13 cellular contexts compared by ENCODE assay signal in the genomic region with DNA sequence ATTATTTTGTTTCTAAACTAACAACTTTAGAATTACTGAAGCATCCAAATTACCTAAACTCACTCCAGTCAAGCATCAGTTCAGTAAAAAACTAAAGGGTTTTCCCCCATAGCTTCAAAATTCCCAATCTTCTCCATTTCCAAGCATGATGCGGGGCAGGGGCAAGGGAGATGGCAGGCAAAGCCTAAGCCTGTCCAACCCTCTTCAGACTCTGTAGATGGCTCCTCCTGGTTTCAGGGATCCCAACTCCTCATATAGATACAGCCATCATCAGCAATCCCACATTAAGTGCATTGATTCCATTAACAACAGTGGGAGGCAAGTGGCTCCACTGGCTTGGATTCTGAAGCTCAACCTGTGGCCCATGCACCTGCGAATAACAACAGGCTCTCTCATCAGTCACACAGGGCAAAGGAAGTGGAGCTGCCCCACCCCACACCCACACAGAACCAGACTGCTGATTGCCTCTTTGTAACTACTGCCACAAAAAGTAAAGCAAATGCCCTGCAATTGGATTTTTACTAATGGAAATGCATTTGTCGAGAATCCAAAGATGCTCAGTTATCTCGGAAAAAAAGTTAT. TPM values are rescaled to one million over a fixed set of nuclear protein-coding genes. Genes with fewer than 3 reads are reported as not detected.
DNase-seq lines count a peak whose midpoint lies in the region; ATAC-seq and TF ChIP-seq lines count a peak whose summit lies in the region.
"Had no signal": no experiment of that assay in that cellular context is flagged by ENCODE, and none has a peak within 500 bp of the region (broad histone marks: within the 10 kb centered on the region; RNA-seq: fewer than 3 reads in every experiment).

No MANE protein-coding gene starts in this region.

- H3K27ac ChIP-seq in CD4-positive, alpha-beta memory T cell (ENCODE audit: low read depth, low read length) = peak overlapping the region; percentile 16
- no peak overlapping the region for H3K27ac ChIP-seq in PC-3 (ENCODE audit: low read length)
- H3K27ac ChIP-seq in naive thymus-derived CD4-positive, alpha-beta T cell (ENCODE audit: low read depth, low read length) = peak overlapping the region; percentile 56

- peaks cover 0 to 4% of the 10 kb centered on the region in 2 donors for H3K36me3 Mint-ChIP-seq in CD4-positive, alpha-beta memory T cell
- peaks cover 3% of the 10 kb centered on the region for H3K36me3 Mint-ChIP-seq in activated T-helper 1 cell treated with anti-CD3 and anti-CD28 coated beads, Interleukin-12 subunit alpha, Interleukin-12 subunit beta, Interleukin-2, Interleukin-4 antibody, amounts not matched to agents 30 ng/mL and 10 ng/mL and 1 ng/mL, durations not matched to agents 14 hours and 24 hours and 36 hours (ENCODE audit: low read depth)
- peaks cover 0 to 6% (median 0%) of the 10 kb centered on the region in 5 donors for H3K36me3 Mint-ChIP-seq in naive thymus-derived CD4-positive, alpha-beta T cell
- H3K36me3 Mint-ChIP-seq in chondrocyte (ENCODE audit: low read depth) = no peaks in the 10 kb centered on the region

- H3K9ac ChIP-seq in PC-3 (ENCODE audit: low read length) = no peak overlapping the region

- no peaks in the 10 kb centered on the region for H3K9me2 ChIP-seq in PC-3 (replicated peaks; ENCODE audit: low read length)

- peaks cover 57% of the 10 kb centered on the region for H3K79me2 ChIP-seq in PC-3 (ENCODE audit: low read length)

- BruUV-seq in PC-3 (replicated peaks; lab: Mats Ljungman, UMichigan) = no TSS peak

- H3K27ac Mint-ChIP-seq in CD4-positive, alpha-beta memory T cell = peak overlapping the region; percentile 52 to 95 (median 90)
- H3K27ac Mint-ChIP-seq in activated T-helper 1 cell treated with anti-CD3 and anti-CD28 coated beads, Interleukin-12 subunit alpha, Interleukin-12 subunit beta, Interleukin-2, Interleukin-4 antibody, amounts not matched to agents 30 ng/mL and 10 ng/mL and 1 ng/mL, durations not matched to agents 14 hours and 24 hours and 36 hours = peak overlapping the region; percentile 2
- peak overlapping the region; percentile 54 to 93 (median 89) for H3K27ac Mint-ChIP-seq in naive thymus-derived CD4-positive, alpha-beta T cell
- no peak overlapping the region for H3K27ac Mint-ChIP-seq in chondrocyte (ENCODE audit: unreplicated experiment)

- H3F3A ChIP-seq in PC-3 (ENCODE audit: low read length, unreplicated experiment) = peaks cover 3% of the 10 kb centered on the region

- no peaks in the 10 kb centered on the region for H3K9me3 ChIP-seq in CD4-positive, alpha-beta memory T cell (ENCODE audit: control insufficient read depth in 1 of 2, low read length in 2 of 2)
- no peaks in the 10 kb centered on the region for H3K9me3 ChIP-seq in PC-3 (ENCODE audit: low read length)
- H3K9me3 ChIP-seq in naive thymus-derived CD4-positive, alpha-beta T cell (ENCODE audit: control insufficient read depth in 2 of 3, low read length in 3 of 3) = no peaks in the 10 kb centered on the region

- H3K27me3 ChIP-seq in CD4-positive, alpha-beta memory T cell (ENCODE audit: insufficient read depth, low read length) = no peaks in the 10 kb centered on the region
- no peaks in the 10 kb centered on the region for H3K27me3 ChIP-seq in PC-3 (ENCODE audit: low read length)
- no peaks in the 10 kb centered on the region for H3K27me3 ChIP-seq in naive thymus-derived CD4-positive, alpha-beta T cell (ENCODE audit: control insufficient read depth in 2 of 2, insufficient read depth in 2 of 2, low read length in 2 of 2)

- no peak for TF ChIP-seq CTCF in PC-3 (conservative IDR thresholded peaks at IDR 0.05; ENCODE audit: low read depth, low read length)
- no peak for TF ChIP-seq CTCF in chondrocyte (IDR thresholded peaks at IDR 0.05)

- CTCF ChIA-PET in CD4-positive, alpha-beta memory T cell (lab: Charles Lee; ENCODE audit: partially characterized antibody) = interaction anchor here (0.6 to 2.1 kb wide), 6 partner anchors 12 to 95 kb away, joined by 3 to 12 read pairs (median 4); partner anchors contain the start of gene SFMBT1
- CTCF ChIA-PET in PC-3 (lab: Charles Lee) = no interaction called here
- CTCF ChIA-PET in naive thymus-derived CD4-positive, alpha-beta T cell (lab: Charles Lee) = interaction anchor here (0.5 to 0.8 kb wide), 2 partner anchors 13 to 91 kb away, joined by 4 to 5 read pairs; no protein-coding TSS in a partner anchor

- H3K4me3 ChIP-seq in CD4-positive, alpha-beta memory T cell (ENCODE audit: low read length in 2 of 2) = no peak overlapping the region
- no peak overlapping the region for H3K4me3 ChIP-seq in PC-3 (ENCODE audit: low read length)
- H3K4me3 ChIP-seq in naive thymus-derived CD4-positive, alpha-beta T cell (ENCODE audit: low read length) = peak overlapping the region; percentile 20
- H3K4me3 ChIP-seq: K562 had no signal

- H3K4me1 Mint-ChIP-seq in CD4-positive, alpha-beta memory T cell = peaks cover 35 to 79% (median 58%) of the 10 kb centered on the region in 4 donors
- H3K4me1 Mint-ChIP-seq in activated T-helper 1 cell treated with anti-CD3 and anti-CD28 coated beads, Interleukin-12 subunit alpha, Interleukin-12 subunit beta, Interleukin-2, Interleukin-4 antibody, amounts not matched to agents 30 ng/mL and 10 ng/mL and 1 ng/mL, durations not matched to agents 14 hours and 24 hours and 36 hours (ENCODE audit: low read depth) = peaks cover 32% of the 10 kb centered on the region
- peaks cover 18 to 86% (median 65%) of the 10 kb centered on the region in 7 donors for H3K4me1 Mint-ChIP-seq in naive thymus-derived CD4-positive, alpha-beta T cell
- peaks cover 8% of the 10 kb centered on the region for H3K4me1 Mint-ChIP-seq in chondrocyte (ENCODE audit: low read depth)

- H2AFZ ChIP-seq in PC-3 (ENCODE audit: low read length) = no peak overlapping the region

- DNase-seq in CD4-positive, alpha-beta memory T cell = peak; percentile 35 to 70 (median 53)
- DNase-seq in PC-3 = no peak
- DNase-seq in activated T-helper 1 cell treated with anti-CD3 and anti-CD28 coated beads, Interleukin-12 subunit alpha, Interleukin-12 subunit beta, Interleukin-2, Interleukin-4 antibody, amounts not matched to agents 30 ng/mL and 10 ng/mL and 1 ng/mL, durations not matched to agents 14 hours and 24 hours and 36 hours (ENCODE audit: low spot score) = peak; percentile 16
- DNase-seq in naive thymus-derived CD4-positive, alpha-beta T cell = peak in 7 of 9 donors; percentile 23 to 53 (median 49)
- no peak for DNase-seq in RKO (ENCODE audit: low spot score)
- DNase-seq in chondrocyte (ENCODE audit: low spot score) = no peak
- no peak for DNase-seq in NCI-H226
- DNase-seq: kidney glomerular epithelial cell, NCI-H524, right cardiac atrium, trophoblast cell had no signal

- H3K27me3 Mint-ChIP-seq in CD4-positive, alpha-beta memory T cell = no peaks in the 10 kb centered on the region
- peaks cover 1% of the 10 kb centered on the region for H3K27me3 Mint-ChIP-seq in activated T-helper 1 cell treated with anti-CD3 and anti-CD28 coated beads, Interleukin-12 subunit alpha, Interleukin-12 subunit beta, Interleukin-2, Interleukin-4 antibody, amounts not matched to agents 30 ng/mL and 10 ng/mL and 1 ng/mL, durations not matched to agents 14 hours and 24 hours and 36 hours (ENCODE audit: insufficient read depth)
- no peaks in the 10 kb centered on the region for H3K27me3 Mint-ChIP-seq in naive thymus-derived CD4-positive, alpha-beta T cell
- H3K27me3 Mint-ChIP-seq in chondrocyte (ENCODE audit: low read depth) = no peaks in the 10 kb centered on the region

- H3K4me1 ChIP-seq in CD4-positive, alpha-beta memory T cell (ENCODE audit: insufficient read depth, low read length) = peaks cover 61% of the 10 kb centered on the region
- no peaks in the 10 kb centered on the region for H3K4me1 ChIP-seq in PC-3 (ENCODE audit: insufficient read depth, low read length)
- H3K4me1 ChIP-seq in naive thymus-derived CD4-positive, alpha-beta T cell (ENCODE audit: control insufficient read depth in 2 of 2, insufficient read depth in 2 of 2, low read length in 2 of 2) = peaks cover 14 to 44% of the 10 kb centered on the region in 2 donors

- H3K4me2 ChIP-seq in PC-3 (ENCODE audit: low read length) = no peak overlapping the region

- intact Hi-C loops in CD4-positive, alpha-beta memory T cell (cut with micrococcal nuclease) = loop anchor here (1.0 to 2.0 kb wide), 2 partner anchors 9 to 14 kb away; no protein-coding TSS in a partner anchor
- intact Hi-C loops in PC-3 (cut with micrococcal nuclease) = no loop called here
- intact Hi-C loops in activated T-helper 1 cell treated with anti-CD3 and anti-CD28 coated beads, Interleukin-12 subunit alpha, Interleukin-12 subunit beta, Interleukin-2, Interleukin-4 antibody, amounts not matched to agents 30 ng/mL and 10 ng/mL and 1 ng/mL, durations not matched to agents 14 hours and 24 hours and 36 hours (cut with micrococcal nuclease) = loop anchor here (1.0 kb wide), 1 partner anchor 41 kb away; no protein-coding TSS in a partner anchor
- intact Hi-C loops in naive thymus-derived CD4-positive, alpha-beta T cell (cut with micrococcal nuclease) = loop anchor here in 1 of 2 donors (1.0 to 5.0 kb wide), 3 partner anchors 12 to 48 kb away; no protein-coding TSS in a partner anchor

- ATAC-seq in PC-3 (peak; percentile 64; the same call in 1 of the 2 replicates), HG02870 (IDR thresholded peaks at IDR 0.05; ENCODE audit: unreplicated experiment) (no peak)
- peak; percentile 84 for ATAC-seq in naive thymus-derived CD4-positive, alpha-beta T cell
- ATAC-seq: K562, right cardiac atrium had no signal

- no peaks in the 10 kb centered on the region for H3K9me3 Mint-ChIP-seq in CD4-positive, alpha-beta memory T cell
- no peaks in the 10 kb centered on the region for H3K9me3 Mint-ChIP-seq in activated T-helper 1 cell treated with anti-CD3 and anti-CD28 coated beads, Interleukin-12 subunit alpha, Interleukin-12 subunit beta, Interleukin-2, Interleukin-4 antibody, amounts not matched to agents 30 ng/mL and 10 ng/mL and 1 ng/mL, durations not matched to agents 14 hours and 24 hours and 36 hours
- no peaks in the 10 kb centered on the region for H3K9me3 Mint-ChIP-seq in naive thymus-derived CD4-positive, alpha-beta T cell
- H3K9me3 Mint-ChIP-seq in chondrocyte (ENCODE audit: low read depth) = no peaks in the 10 kb centered on the region

- POLR2A ChIA-PET in CD4-positive, alpha-beta memory T cell (lab: Charles Lee; ENCODE audit: partially characterized antibody) = interaction anchor here (0.8 to 7.4 kb wide), 9 partner anchors 14 to 260 kb away, joined by 3 to 143 read pairs (median 4); partner anchors contain the start of genes NEK4 and SFMBT1
- POLR2A ChIA-PET in PC-3 (lab: Charles Lee; ENCODE audit: unreplicated experiment) = no interaction called here
- POLR2A ChIA-PET in naive thymus-derived CD4-positive, alpha-beta T cell (lab: Charles Lee) = interaction anchor here (1.0 to 7.2 kb wide), 5 partner anchors 9 to 50 kb away, joined by 3 to 102 read pairs (median 4); partner anchors contain the start of gene SFMBT1

- H3K36me3 ChIP-seq in CD4-positive, alpha-beta memory T cell (ENCODE audit: insufficient read depth, low read length) = no peaks in the 10 kb centered on the region
- no peaks in the 10 kb centered on the region for H3K36me3 ChIP-seq in PC-3 (ENCODE audit: low read depth, low read length)
- no peaks in the 10 kb centered on the region for H3K36me3 ChIP-seq in naive thymus-derived CD4-positive, alpha-beta T cell (ENCODE audit: control insufficient read depth in 2 of 3, insufficient read depth in 3 of 3, low read length in 3 of 3)

- peak overlapping the region; percentile 45 to 78 (median 74) for H3K4me3 Mint-ChIP-seq in CD4-positive, alpha-beta memory T cell
- H3K4me3 Mint-ChIP-seq in activated T-helper 1 cell treated with anti-CD3 and anti-CD28 coated beads, Interleukin-12 subunit alpha, Interleukin-12 subunit beta, Interleukin-2, Interleukin-4 antibody, amounts not matched to agents 30 ng/mL and 10 ng/mL and 1 ng/mL, durations not matched to agents 14 hours and 24 hours and 36 hours = no peak overlapping the region
- H3K4me3 Mint-ChIP-seq in naive thymus-derived CD4-positive, alpha-beta T cell = peak overlapping the region; percentile 56 to 83 (median 72)
- no peak overlapping the region for H3K4me3 Mint-ChIP-seq in chondrocyte (ENCODE audit: unreplicated experiment)

- no peaks in the 10 kb centered on the region for H4K20me1 ChIP-seq in PC-3 (ENCODE audit: low read length)

RNA-seq across cellular contexts. Expression of gene SFMBT1, which starts 14.9 kb away (rescaled TPM):
- total RNA-seq in CD4-positive, alpha-beta memory T cell = 10 to 100 TPM; 49.3 to 50.8 TPM
- 10 to 100 TPM; 19.8 to 27.8 TPM for polyA plus RNA-seq in CD4-positive, alpha-beta memory T cell
- 10.8 and 35.6 TPM in 2 replicates for total RNA-seq in PC-3 (2014; rRNA removed)
- total RNA-seq in activated T-helper 1 cell treated with anti-CD3 and anti-CD28 coated beads, Interleukin-12 subunit alpha, Interleukin-12 subunit beta, Interleukin-2, Interleukin-4 antibody, amounts not matched to agents 30 ng/mL and 10 ng/mL and 1 ng/mL, durations not matched to agents 14 hours and 24 hours and 36 hours = 28.4 and 31.0 TPM in 2 replicates
- 10 to 100 TPM; 28.4 to 47.1 (median 39.0) TPM for total RNA-seq in naive thymus-derived CD4-positive, alpha-beta T cell
- polyA plus RNA-seq in naive thymus-derived CD4-positive, alpha-beta T cell = 10 to 100 TPM in 1 of 2 donors, 1 to 10 TPM in 1; 9.9 to 25.3 TPM
- 8.4 to 9.0 TPM (median 8.4 TPM) in 3 replicates for total RNA-seq in chondrocyte

Comparison
In these comparisons a context has a peak if more than half of its experiments do, and no peak if none do; other contexts are left out.
1. DNase-seq: peak in CD4-positive, alpha-beta memory T cell (5 of 5), activated T-helper 1 cell treated with anti-CD3 and anti-CD28 coated beads, Interleukin-12 subunit alpha, Interleukin-12 subunit beta, Interleukin-2, Interleukin-4 antibody, amounts not matched to agents 30 ng/mL and 10 ng/mL and 1 ng/mL, durations not matched to agents 14 hours and 24 hours and 36 hours (single experiment) and naive thymus-derived CD4-positive, alpha-beta T cell (7 of 9); none in PC-3 (single experiment), RKO (single experiment), chondrocyte (single experiment) and NCI-H226 (single experiment).
2. H3K4me3 Mint-ChIP-seq: peak in CD4-positive, alpha-beta memory T cell (8 of 8) and naive thymus-derived CD4-positive, alpha-beta T cell (10 of 10); none in activated T-helper 1 cell treated with anti-CD3 and anti-CD28 coated beads, Interleukin-12 subunit alpha, Interleukin-12 subunit beta, Interleukin-2, Interleukin-4 antibody, amounts not matched to agents 30 ng/mL and 10 ng/mL and 1 ng/mL, durations not matched to agents 14 hours and 24 hours and 36 hours (single experiment) and chondrocyte (single experiment).